Comparison of ENCODE assay signal across 7 cellular contexts in genomic region chr6:84719152-84719551, GRCh38. TPM values are rescaled to one million over a fixed set of nuclear protein-coding genes. Genes with fewer than 3 reads are reported as not detected.
"Had no signal": no experiment of that assay in that cellular context is flagged by ENCODE, and none has a peak within 500 bp of the region (broad histone marks: within the 10 kb centered on the region; RNA-seq: fewer than 3 reads in every experiment).

No MANE protein-coding gene starts in this region.

- H3K4me3 Mint-ChIP-seq: IgD-negative memory B cell had no signal

- H3K27ac Mint-ChIP-seq: IgD-negative memory B cell had no signal

- H3K9me3 Mint-ChIP-seq: IgD-negative memory B cell had no signal

- H3K4me1 Mint-ChIP-seq: IgD-negative memory B cell had no signal

- H3K36me3 Mint-ChIP-seq: IgD-negative memory B cell had no signal

- H3K27ac ChIP-seq: HL-60 had no signal

- DNase-seq: IMR-90, KBM-7 had no signal

- H3K4me3 ChIP-seq: K562 had no signal

- H3K27me3 Mint-ChIP-seq: IgD-negative memory B cell had no signal

RNA-seq across cellular contexts. Expression of gene TBX18, which starts 45.2 kb away (rescaled TPM):
- total RNA-seq: HepG2, HT-29 had no signal
- polyA plus RNA-seq: HepG2, IgD-negative memory B cell had no signal
